17 cellular contexts compared by ENCODE assay signal in genomic region chr9:68894502-68894901, GRCh38.
A peak's percentile ranks its signal among the peaks of the same experiment; 100 is the strongest.
DNase-seq lines count a peak whose midpoint lies in the region; ATAC-seq, FAIRE-seq and TF ChIP-seq lines count a peak whose summit lies in the region.
"Had no signal": no experiment of that assay in that cellular context is flagged by ENCODE, and none has a peak within 500 bp of the region (broad histone marks: within the 10 kb centered on the region; RNA-seq: fewer than 3 reads in every experiment).

No MANE protein-coding gene starts in this region.

- BruUV-seq in GM12878 (replicated peaks; lab: Mats Ljungman, UMichigan), result no TSS peak

- H3K27me3 ChIP-seq in DND-41 (ENCODE audit: insufficient read depth, low read length, poor library complexity) (no peaks in the 10 kb centered on the region), GM12878 (replicated peaks in 1 of 2; ENCODE audit: control insufficient read depth in 2 of 2, insufficient read depth in 2 of 2, low read length in 1 of 2) (no peaks in the 10 kb centered on the region), spleen (replicated peaks in 1 of 7) (no peaks in the 10 kb centered on the region), colonic mucosa (no peaks in the 10 kb centered on the region)
- no peaks in the 10 kb centered on the region for H3K27me3 ChIP-seq in naive thymus-derived CD4-positive, alpha-beta T cell (ENCODE audit: control insufficient read depth in 2 of 2, insufficient read depth in 2 of 2, low read length in 2 of 2)
- H3K27me3 ChIP-seq: neutrophil, tibial artery had no signal

- H3K79me2 ChIP-seq in DND-41 (ENCODE audit: insufficient read depth, low read length) (no peaks in the 10 kb centered on the region), GM12878 (ENCODE audit: control insufficient read depth, insufficient read depth, low read length) (no peaks in the 10 kb centered on the region)

- H3K4me3 ChIP-seq in DND-41 (ENCODE audit: low read depth in 1 of 2, low read length in 2 of 2), result no peak overlapping the region
- H3K4me3 ChIP-seq in GM12878, result no peak overlapping the region
- no peak overlapping the region for H3K4me3 ChIP-seq in naive thymus-derived CD4-positive, alpha-beta T cell (ENCODE audit: low read length)
- no peak overlapping the region for H3K4me3 ChIP-seq in spleen
- no peak overlapping the region for H3K4me3 ChIP-seq in colonic mucosa
- H3K4me3 ChIP-seq: SJSA1, tibial artery had no signal

- no peaks in the 10 kb centered on the region for H3K27me3 Mint-ChIP-seq in activated CD4-positive, alpha-beta T cell treated with anti-CD3 and anti-CD28 coated beads, Interleukin-2, amount 10 ng/mL, durations not matched to agents 24 days and 14 days
- no peaks in the 10 kb centered on the region for H3K27me3 Mint-ChIP-seq in naive thymus-derived CD4-positive, alpha-beta T cell
- H3K27me3 Mint-ChIP-seq: central memory CD8-positive, alpha-beta T cell had no signal

- TF ChIP-seq CTCF in DND-41 (IDR thresholded peaks at IDR 0.05; ENCODE audit: borderline replicate concordance, extremely low read depth, low read length, poor library complexity, severe bottlenecking), result no peak
- no peak for TF ChIP-seq CTCF in GM12878 (IDR thresholded peaks at IDR 0.05 in 2 of 3, conservative IDR thresholded peaks at IDR 0.05 in 1 of 3; ENCODE audit: control insufficient read depth in 2 of 3, extremely low read depth in 1 of 3, insufficient read depth in 1 of 3, low read depth in 3 of 3, low read length in 3 of 3)
- no peak for TF ChIP-seq CTCF in spleen (IDR thresholded peaks at IDR 0.05 in 8 of 11, conservative IDR thresholded peaks at IDR 0.05 in 3 of 11)
- no peak for TF ChIP-seq CTCF in colonic mucosa (IDR thresholded peaks at IDR 0.05)

- H3K4me3 Mint-ChIP-seq in activated CD4-positive, alpha-beta T cell treated with anti-CD3 and anti-CD28 coated beads, Interleukin-2, amount 10 ng/mL, durations not matched to agents 24 days and 14 days, result peak overlapping the region; percentile 73
- H3K4me3 Mint-ChIP-seq in naive thymus-derived CD4-positive, alpha-beta T cell, result peak overlapping the region; percentile 30 to 89 (median 75)
- H3K4me3 Mint-ChIP-seq: activated CD8-positive, alpha-beta T cell treated with anti-CD3 and anti-CD28 coated beads, Interleukin-2, amount 10 ng/mL, durations not matched to agents 7 days and 5 days; central memory CD8-positive, alpha-beta T cell had no signal

- TF ChIP-seq EP300 in GM12878 (IDR thresholded peaks at IDR 0.05; ENCODE audit: borderline replicate concordance in 1 of 2, control insufficient read depth in 1 of 2, low read depth in 2 of 2, low read length in 2 of 2), result no peak

- TF ChIP-seq RAD21 in GM12878 (IDR thresholded peaks at IDR 0.05; ENCODE audit: insufficient read depth, low read depth, low read length), result no peak

- FAIRE-seq in GM12878 (lab: Jason Lieb, UNC), result peak; percentile 27
- FAIRE-seq: GM12892 had no signal

- H3K9me3 ChIP-seq in DND-41 (ENCODE audit: insufficient read depth, low read length, severe bottlenecking) (no peaks in the 10 kb centered on the region), GM12878 (replicated peaks; ENCODE audit: control insufficient read depth, insufficient read depth, low read length) (no peaks in the 10 kb centered on the region), spleen (no peaks in the 10 kb centered on the region), colonic mucosa (no peaks in the 10 kb centered on the region)
- no peaks in the 10 kb centered on the region for H3K9me3 ChIP-seq in naive thymus-derived CD4-positive, alpha-beta T cell (ENCODE audit: control insufficient read depth in 2 of 3, low read length in 3 of 3)
- H3K9me3 ChIP-seq: neutrophil, SJSA1, tibial artery had no signal

- H3K4me1 Mint-ChIP-seq in activated CD4-positive, alpha-beta T cell treated with anti-CD3 and anti-CD28 coated beads, Interleukin-2, amount 10 ng/mL, durations not matched to agents 24 days and 14 days, result peaks cover 46% of the 10 kb centered on the region
- H3K4me1 Mint-ChIP-seq in naive thymus-derived CD4-positive, alpha-beta T cell, result peaks cover 33 to 68% (median 58%) of the 10 kb centered on the region in 7 donors

- no peak overlapping the region for H3K9ac ChIP-seq in DND-41 (ENCODE audit: low read depth, low read length)
- H3K9ac ChIP-seq in GM12878 (ENCODE audit: control insufficient read depth, insufficient read depth, low read length), result no peak overlapping the region
- H3K9ac ChIP-seq in colonic mucosa (ENCODE audit: low read depth in 2 of 2, low read length in 2 of 2), result no peak overlapping the region

- H3K27ac Mint-ChIP-seq in activated CD4-positive, alpha-beta T cell treated with anti-CD3 and anti-CD28 coated beads, Interleukin-2, amount 10 ng/mL, durations not matched to agents 24 days and 14 days, result peak overlapping the region; percentile 82
- H3K27ac Mint-ChIP-seq in naive thymus-derived CD4-positive, alpha-beta T cell, result peak overlapping the region; percentile 81 to 95 (median 90)
- H3K27ac Mint-ChIP-seq: activated CD8-positive, alpha-beta T cell treated with anti-CD3 and anti-CD28 coated beads, Interleukin-2, amount 10 ng/mL, durations not matched to agents 7 days and 5 days had no signal

- H3K36me3 Mint-ChIP-seq in activated CD4-positive, alpha-beta T cell treated with anti-CD3 and anti-CD28 coated beads, Interleukin-2, amount 10 ng/mL, durations not matched to agents 24 days and 14 days (ENCODE audit: low read depth), result peaks cover 12% of the 10 kb centered on the region
- peaks cover 0 to 2% (median 0%) of the 10 kb centered on the region in 5 donors for H3K36me3 Mint-ChIP-seq in naive thymus-derived CD4-positive, alpha-beta T cell

- intact Hi-C loops in activated CD4-positive, alpha-beta T cell treated with anti-CD3 and anti-CD28 coated beads, Interleukin-2, amount 10 ng/mL, durations not matched to agents 24 days and 14 days (cut with micrococcal nuclease), result loop anchor here (5.0 kb wide), 2 partner anchors 92 to 112 kb away; a partner anchor contains a TSS
- intact Hi-C loops in GM12878 (cut with micrococcal nuclease; ENCODE audit: unreplicated experiment) (no loop called here), spleen (cut with DNase I; ENCODE audit: low total_unique reads) (no loop called here), colonic mucosa (cut with DNase I) (no loop called here)
- intact Hi-C loops in naive thymus-derived CD4-positive, alpha-beta T cell (cut with micrococcal nuclease), result loop anchor here (2.0 to 10.0 kb wide), 4 partner anchors 47 to 280 kb away; partner anchors contain the start of gene TJP2 (in 1 of the 2)

- RAD21 ChIA-PET in GM12878 (lab: Charles Lee; ENCODE audit: unreplicated experiment), result no interaction called here

- H4K20me1 ChIP-seq in DND-41 (ENCODE audit: insufficient read depth, low read length) (no peaks in the 10 kb centered on the region), GM12878 (ENCODE audit: control insufficient read depth, insufficient read depth) (no peaks in the 10 kb centered on the region)

- in situ Hi-C loops in GM12878 (cut with MboI), result no loop called here

- ATAC-seq in DND-41 (ENCODE audit: insufficient read depth, low read depth), result no peak
- ATAC-seq in GM12878, result no peak
- peak; percentile 45 for ATAC-seq in naive thymus-derived CD4-positive, alpha-beta T cell
- ATAC-seq: activated CD8-positive, alpha-beta T cell treated with anti-CD3 and anti-CD28 coated beads, Interleukin-2, amount 10 ng/mL, durations not matched to agents 7 days and 5 days had no signal

- CTCF ChIA-PET in GM12878 (lab: Yijun Ruan, JAX), result interaction anchor here (1.4 kb wide), 1 partner anchor 54 kb away, joined by 3 read pairs; no protein-coding TSS in a partner anchor
- CTCF ChIA-PET in naive thymus-derived CD4-positive, alpha-beta T cell (lab: Charles Lee), result interaction anchor here (0.6 to 1.2 kb wide), 4 partner anchors 9 to 115 kb away, joined by 3 to 5 read pairs (median 4); a partner anchor contains a TSS

- no peaks in the 10 kb centered on the region for H3K9me3 Mint-ChIP-seq in activated CD4-positive, alpha-beta T cell treated with anti-CD3 and anti-CD28 coated beads, Interleukin-2, amount 10 ng/mL, durations not matched to agents 24 days and 14 days
- no peaks in the 10 kb centered on the region for H3K9me3 Mint-ChIP-seq in naive thymus-derived CD4-positive, alpha-beta T cell
- H3K9me3 Mint-ChIP-seq: central memory CD8-positive, alpha-beta T cell had no signal

- H3K27ac ChIP-seq in DND-41 (ENCODE audit: low read length) (peak overlapping the region; percentile 96), GM12878 (ENCODE audit: control insufficient read depth, insufficient read depth) (no peak overlapping the region), spleen (peak overlapping the region in 4 of 8 donors; percentile 52 to 73 (median 70)), colonic mucosa (no peak overlapping the region)
- H3K27ac ChIP-seq in naive thymus-derived CD4-positive, alpha-beta T cell (ENCODE audit: low read depth, low read length), result peak overlapping the region; percentile 64
- H3K27ac ChIP-seq: neutrophil, SJSA1, tibial artery had no signal

- H3K36me3 ChIP-seq in DND-41 (ENCODE audit: insufficient read depth, low read length), result no peaks in the 10 kb centered on the region
- no peaks in the 10 kb centered on the region for H3K36me3 ChIP-seq in GM12878 (ENCODE audit: control insufficient read depth in 2 of 2, insufficient read depth in 2 of 2, low read length in 1 of 2)
- no peaks in the 10 kb centered on the region for H3K36me3 ChIP-seq in naive thymus-derived CD4-positive, alpha-beta T cell (ENCODE audit: control insufficient read depth in 2 of 3, insufficient read depth in 3 of 3, low read length in 3 of 3)
- H3K36me3 ChIP-seq in spleen, result no peaks in the 10 kb centered on the region
- H3K36me3 ChIP-seq in colonic mucosa, result no peaks in the 10 kb centered on the region
- H3K36me3 ChIP-seq: SJSA1, tibial artery had no signal

- 97% methylated on average over 7 of the region's 7 CpGs for WGBS in GM12878 (ENCODE audit: insufficient coverage, insufficient replicate concordance, low lambda C conversion rate, missing lambda C conversion rate)
- 57 to 74% (median 70%) methylated on average over 7 of the region's 7 CpGs for WGBS in spleen, 5 donors

- H3K4me1 ChIP-seq in DND-41 (ENCODE audit: insufficient read depth, low read length), result peaks cover 33% of the 10 kb centered on the region
- H3K4me1 ChIP-seq in GM12878 (ENCODE audit: control insufficient read depth, insufficient read depth, low read length), result peaks cover 29% of the 10 kb centered on the region
- peaks cover 0 to 26% of the 10 kb centered on the region in 2 donors for H3K4me1 ChIP-seq in naive thymus-derived CD4-positive, alpha-beta T cell (ENCODE audit: control insufficient read depth in 2 of 2, insufficient read depth in 2 of 2, low read length in 2 of 2)
- H3K4me1 ChIP-seq in spleen, result peaks cover 6 to 54% (median 25%) of the 10 kb centered on the region in 6 donors
- H3K4me1 ChIP-seq in colonic mucosa, result no peaks in the 10 kb centered on the region

- TF ChIP-seq POLR2A in GM12878 (IDR thresholded peaks at IDR 0.05; ENCODE audit: low read depth, low read length), result no peak
- TF ChIP-seq POLR2A in spleen (IDR thresholded peaks at IDR 0.05), result no peak

- POLR2A ChIA-PET in GM12878 (lab: Charles Lee), result no interaction called here
- POLR2A ChIA-PET in naive thymus-derived CD4-positive, alpha-beta T cell (lab: Charles Lee), result no interaction called here

- SMC1A ChIA-PET in GM12878 (lab: Charles Lee; ENCODE audit: uncharacterized antibody, unreplicated experiment), result interaction anchor here (1.6 kb wide), 1 partner anchor 20 kb away, joined by 4 read pairs; no protein-coding TSS in a partner anchor

- peak overlapping the region; percentile 58; the same call in 1 of the 2 replicates for H2AFZ ChIP-seq in DND-41 (ENCODE audit: low read depth, low read length)
- no peak overlapping the region for H2AFZ ChIP-seq in GM12878 (ENCODE audit: control insufficient read depth, low read depth, low read length)

- H3K4me2 ChIP-seq in DND-41 (ENCODE audit: insufficient read depth, low read length) (no peak overlapping the region), GM12878 (ENCODE audit: control insufficient read depth, insufficient read depth) (no peak overlapping the region)

- no peak for DNase-seq in activated CD4-positive, alpha-beta T cell treated with anti-CD3 and anti-CD28 coated beads, Interleukin-2, amount 10 ng/mL, durations not matched to agents 24 days and 14 days
- no peak for DNase-seq in activated CD4-positive, alpha-beta T cell treated with anti-CD3 and anti-CD28 coated beads for 1 hour
- DNase-seq in DND-41 (no peak), GM12878 (ENCODE audit: low read depth, low spot score) (no peak), spleen (no peak), COLO668 (lab: John Stamatoyannopoulos, UW; ENCODE audit: unreplicated experiment) (no peak), colonic mucosa (no peak)
- peak in 7 of 9 donors; percentile 11 to 47 (median 34) for DNase-seq in naive thymus-derived CD4-positive, alpha-beta T cell
- DNase-seq: activated CD8-positive, alpha-beta T cell treated with anti-CD3 and anti-CD28 coated beads, Interleukin-2, amount 10 ng/mL, durations not matched to agents 7 days and 5 days; COR-L47; NCI-H1436 treated with DMSO at 0.1 percent for 48 hours; NCI-H446 treated with DMSO at 0.1 percent for 48 hours; tibial artery had no signal

Comparison
In these comparisons a context has a peak if more than half of its experiments do, and no peak if none do; other contexts are left out.
1. DNase-seq: peak in naive thymus-derived CD4-positive, alpha-beta T cell (7 of 9); none in activated CD4-positive, alpha-beta T cell treated with anti-CD3 and anti-CD28 coated beads, Interleukin-2, amount 10 ng/mL, durations not matched to agents 24 days and 14 days (single experiment), activated CD4-positive, alpha-beta T cell treated with anti-CD3 and anti-CD28 coated beads for 1 hour (single experiment), DND-41 (single experiment), GM12878 (single experiment), spleen (single experiment), COLO668 (single experiment) and colonic mucosa (single experiment).
2. H3K27ac ChIP-seq: peak in DND-41 (single experiment) and naive thymus-derived CD4-positive, alpha-beta T cell (single experiment); none in GM12878 (single experiment) and colonic mucosa (single experiment).
3. intact Hi-C loops: an anchor here in activated CD4-positive, alpha-beta T cell treated with anti-CD3 and anti-CD28 coated beads, Interleukin-2, amount 10 ng/mL, durations not matched to agents 24 days and 14 days (5.0 kb wide) and naive thymus-derived CD4-positive, alpha-beta T cell (2.0 to 10.0 kb wide); none called in GM12878, spleen and colonic mucosa.